Comparison of ENCODE assay signal across 8 cellular contexts in the genomic region with DNA sequence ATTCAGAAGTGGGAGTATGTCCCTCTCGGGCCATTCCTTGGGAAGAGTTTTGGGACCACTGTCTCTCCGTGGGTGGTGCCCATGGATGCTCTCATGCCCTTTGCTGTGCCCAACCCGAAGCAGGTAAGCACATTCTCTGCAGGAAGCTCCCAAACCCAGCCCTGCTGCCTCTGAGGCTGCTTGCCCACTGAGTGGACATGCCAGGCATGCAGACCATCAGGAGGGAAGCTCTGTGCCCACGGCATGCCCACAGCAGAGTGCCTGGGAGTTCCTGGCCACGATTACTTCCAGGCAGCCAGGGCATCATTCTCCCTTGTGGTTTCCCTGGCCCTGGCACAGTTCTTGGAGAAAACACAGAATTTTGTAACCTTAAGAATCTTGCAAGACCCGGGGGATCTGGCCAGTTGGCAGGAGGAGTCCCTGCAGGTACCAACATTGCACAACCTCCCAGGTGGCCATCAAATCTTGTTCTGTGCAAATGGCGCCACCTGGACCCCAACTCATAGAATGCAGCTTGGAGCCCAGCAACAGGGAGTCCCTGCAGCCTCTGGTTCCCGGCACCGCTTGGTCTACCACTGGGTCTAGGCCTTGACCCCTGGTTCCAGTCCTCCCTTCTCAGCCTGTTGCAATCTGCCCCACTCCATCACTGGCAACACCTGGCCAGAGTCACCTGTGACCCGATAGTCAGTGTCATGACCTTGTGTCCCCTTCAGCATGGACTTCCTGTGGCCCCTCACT. TPM values are rescaled to one million over a fixed set of nuclear protein-coding genes. Genes with fewer than 3 reads are reported as not detected.
A peak's percentile ranks its signal among the peaks of the same experiment; 100 is the strongest.
DNase-seq lines count a peak whose midpoint lies in the region; ATAC-seq and TF ChIP-seq lines count a peak whose summit lies in the region.

No MANE protein-coding gene starts in this region.

- WGBS in heart left ventricle, 4 donors = 69 to 74% (median 72%) methylated on average over 7 to 10 of the region's 10 CpGs
- WGBS in sigmoid colon, 2 donors = 68 to 73% methylated on average over 10 of the region's 10 CpGs

- H3K36me3 ChIP-seq in heart left ventricle (peaks cover 0 to 15% (median 0%) of the 10 kb centered on the region in 9 donors), sigmoid colon (peaks cover 0 to 9% (median 2%) of the 10 kb centered on the region in 4 donors)

- no peak for TF ChIP-seq EP300 in sigmoid colon (IDR thresholded peaks at IDR 0.05)

- CTCF ChIA-PET in RWPE1 (lab: Yijun Ruan, JAX) = interaction anchor here (0.6 to 1.5 kb wide), 12 partner anchors 11 to 792 kb away, joined by 3 to 8 read pairs (median 4); partner anchors contain the start of gene MTHFS

- TF ChIP-seq CTCF in RWPE1 (conservative IDR thresholded peaks at IDR 0.05; ENCODE audit: low read depth) (peak; percentile 88), heart left ventricle (IDR thresholded peaks at IDR 0.05) (peak; percentile 45 to 72 (median 62)), sigmoid colon (IDR thresholded peaks at IDR 0.05) (peak in 3 of 4 experiments; percentile 50 to 65 (median 52))

- intact Hi-C loops in Right ventricle myocardium inferior (cut with DNase I) = no loop called here
- intact Hi-C loops in cardiac septum (cut with DNase I) = no loop called here
- intact Hi-C loops in heart left ventricle (cut with DNase I) = loop anchor here in 7 of 10 donors (2.0 to 10.0 kb wide), 4 partner anchors 278 to 792 kb away; partner anchors contain the start of gene MTHFS (in 3 of the 7)
- intact Hi-C loops in sigmoid colon (cut with DNase I) = loop anchor here (5.0 kb wide), 1 partner anchor 791 kb away; no protein-coding TSS in a partner anchor

- no peak for TF ChIP-seq POLR2A in heart left ventricle (IDR thresholded peaks at IDR 0.05)
- no peak for TF ChIP-seq POLR2A in sigmoid colon (IDR thresholded peaks at IDR 0.05)

- no peak for DNase-seq in Right ventricle myocardium inferior (ENCODE audit: missing footprints)
- DNase-seq in cardiac septum (ENCODE audit: low spot score) = no peak
- peak; percentile 61 for DNase-seq in RWPE1 (ENCODE audit: low spot score)
- DNase-seq in activated gamma-delta T cell treated with anti-CD3 and anti-CD28 coated beads, Interleukin-2, amount 50 U/mL, for 16 hours (ENCODE audit: low read depth) = peak; percentile 43
- DNase-seq in heart left ventricle = peak in 3 of 5 donors; percentile 48 to 52 (median 49)
- peak; percentile 82 for DNase-seq in sigmoid colon

- peak; percentile 32 for ATAC-seq in Right ventricle myocardium inferior
- ATAC-seq in HG03439 (IDR thresholded peaks at IDR 0.05; ENCODE audit: unreplicated experiment) = peak; percentile 69
- ATAC-seq in heart left ventricle = peak; percentile 42 to 77 (median 54)
- ATAC-seq in GM19328 (IDR thresholded peaks at IDR 0.05; ENCODE audit: unreplicated experiment) = no peak

- POLR2A ChIA-PET in RWPE1 (lab: Yijun Ruan, JAX; ENCODE audit: low non-redundant PET) = no interaction called here

- H3K27ac ChIP-seq in RWPE1 (peak overlapping the region; percentile 71), heart left ventricle (no peak overlapping the region), sigmoid colon (no peak overlapping the region)

- H3K27me3 ChIP-seq in heart left ventricle (no peaks in the 10 kb centered on the region), sigmoid colon (no peaks in the 10 kb centered on the region)

- H3K4me3 ChIP-seq in heart left ventricle = no peak overlapping the region
- H3K4me3 ChIP-seq in sigmoid colon = no peak overlapping the region

- H3K4me1 ChIP-seq in heart left ventricle (peaks cover 0 to 12% (median 0%) of the 10 kb centered on the region in 12 donors), sigmoid colon (peaks cover 0 to 19% (median 6%) of the 10 kb centered on the region in 4 donors)

- H3K9me3 ChIP-seq in heart left ventricle = no peaks in the 10 kb centered on the region
- no peaks in the 10 kb centered on the region for H3K9me3 ChIP-seq in sigmoid colon

RNA-seq across cellular contexts. Expression of gene FAH, which starts 20.4 kb away (rescaled TPM):
- 25.5 TPM for total RNA-seq in Right ventricle myocardium inferior
- 25.2 TPM for total RNA-seq in cardiac septum
- total RNA-seq in heart left ventricle = 10 to 100 TPM; 16.8 to 48.9 (median 26.0) TPM
- 10 to 100 TPM; 12.4 to 20.0 TPM for polyA plus RNA-seq in heart left ventricle
- total RNA-seq in sigmoid colon = 10 to 100 TPM; 11.4 to 23.5 (median 12.0) TPM
- polyA plus RNA-seq in sigmoid colon = 10 to 100 TPM; 14.4 to 17.5 (median 17.1) TPM

Comparison
In these comparisons a context has a peak if more than half of its experiments do, and no peak if none do; other contexts are left out.
1. DNase-seq: peak in RWPE1 (single experiment), activated gamma-delta T cell treated with anti-CD3 and anti-CD28 coated beads, Interleukin-2, amount 50 U/mL, for 16 hours (single experiment), heart left ventricle (3 of 5) and sigmoid colon (single experiment); none in Right ventricle myocardium inferior (single experiment) and cardiac septum (single experiment).
2. intact Hi-C loops: an anchor here in heart left ventricle (2.0 to 10.0 kb wide) and sigmoid colon (5.0 kb wide); none called in Right ventricle myocardium inferior and cardiac septum.
3. Peak in every context shown above with its lines, with median percentiles within 50 percentile points of each other: CTCF ChIP-seq.